Comparison of ENCODE assay signal across 14 cellular contexts in the genomic region with DNA sequence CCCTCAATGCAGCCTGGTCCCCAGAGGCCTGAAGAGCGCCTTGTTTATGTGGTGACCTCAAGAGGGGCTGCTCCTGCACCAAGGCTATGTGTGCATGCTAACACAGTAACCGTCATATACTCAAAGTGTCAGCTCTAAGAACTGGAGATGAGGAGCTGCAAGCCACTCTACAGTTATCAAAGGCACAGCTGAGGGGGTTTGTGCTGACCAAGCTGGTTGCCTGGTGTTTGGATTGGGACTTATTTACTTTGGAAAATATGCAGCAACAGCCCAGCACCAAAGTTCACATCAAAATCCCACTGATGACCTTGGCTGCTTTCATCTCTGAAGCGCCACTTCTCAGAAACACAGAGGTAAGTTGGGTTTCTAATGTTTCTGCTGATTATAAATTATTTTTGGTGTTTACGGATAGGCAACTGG. TPM values are rescaled to one million over a fixed set of nuclear protein-coding genes. Genes with fewer than 3 reads are reported as not detected.
"Had no signal": no experiment of that assay in that cellular context is flagged by ENCODE, and none has a peak within 500 bp of the region (broad histone marks: within the 10 kb centered on the region; RNA-seq: fewer than 3 reads in every experiment).

TSS of gene SERPIND1 (plus strand) at position 321 of the 420 bp plus-strand sequence. CDS start 5,200 bp downstream, outside the sequence.

- DNase-seq: activated CD8-positive, alpha-beta T cell treated with anti-CD3 and anti-CD28 coated beads for 36 hours; activated gamma-delta T cell; activated T-cell treated with anti-CD3 and anti-CD28 coated beads, Interleukin-2, amount 50 U/mL, for 48 hours; caudate nucleus; colonic mucosa; esophagus squamous epithelium; hypothalamus; kidney; lower lobe of right lung; nephron progenitor cell; psoas muscle; stimulated activated CD4-positive, alpha-beta T cell treated with anti-CD3 and anti-CD28 coated beads, Interleukin-1b, Interleukin-23, amount 100 ng/mL, for 48 hours had no signal

- H3K27ac ChIP-seq: colonic mucosa, esophagus squamous epithelium, lower lobe of right lung, psoas muscle had no signal

- H3K4me1 ChIP-seq: colonic mucosa, psoas muscle had no signal

- H3K9me3 ChIP-seq: colonic mucosa, esophagus squamous epithelium, lower lobe of right lung, psoas muscle had no signal

- H3K36me3 ChIP-seq: colonic mucosa had no signal

- ATAC-seq: activated CD8-positive, alpha-beta T cell treated with anti-CD3 and anti-CD28 coated beads for 36 hours; activated naive CD4-positive, alpha-beta T cell treated with anti-CD3 and anti-CD28 coated beads, Interleukin-2, amount 50 U/mL, for 72 hours; lower lobe of right lung; psoas muscle had no signal

- H3K4me3 ChIP-seq: colonic mucosa, esophagus squamous epithelium, lower lobe of right lung, psoas muscle had no signal

- H3K27me3 ChIP-seq: colonic mucosa, esophagus squamous epithelium had no signal

RNA-seq across cellular contexts. Expression of gene SERPIND1, which starts in this region (rescaled TPM):
- total RNA-seq: activated CD8-positive, alpha-beta T cell treated with anti-CD3 and anti-CD28 coated beads for 36 hours; activated naive CD4-positive, alpha-beta T cell treated with anti-CD3 and anti-CD28 coated beads, Interleukin-2, amount 50 U/mL, for 72 hours; kidney; psoas muscle; T-helper 1 cell treated with Interleukin-12 subunit alpha and Interleukin-12 subunit beta and Interleukin-4 antibody, amounts not matched to agents 30 ng/mL and 1 ng/mL, for 36 hours had no signal
